8 cellular contexts compared by ENCODE assay signal in the genomic region with DNA sequence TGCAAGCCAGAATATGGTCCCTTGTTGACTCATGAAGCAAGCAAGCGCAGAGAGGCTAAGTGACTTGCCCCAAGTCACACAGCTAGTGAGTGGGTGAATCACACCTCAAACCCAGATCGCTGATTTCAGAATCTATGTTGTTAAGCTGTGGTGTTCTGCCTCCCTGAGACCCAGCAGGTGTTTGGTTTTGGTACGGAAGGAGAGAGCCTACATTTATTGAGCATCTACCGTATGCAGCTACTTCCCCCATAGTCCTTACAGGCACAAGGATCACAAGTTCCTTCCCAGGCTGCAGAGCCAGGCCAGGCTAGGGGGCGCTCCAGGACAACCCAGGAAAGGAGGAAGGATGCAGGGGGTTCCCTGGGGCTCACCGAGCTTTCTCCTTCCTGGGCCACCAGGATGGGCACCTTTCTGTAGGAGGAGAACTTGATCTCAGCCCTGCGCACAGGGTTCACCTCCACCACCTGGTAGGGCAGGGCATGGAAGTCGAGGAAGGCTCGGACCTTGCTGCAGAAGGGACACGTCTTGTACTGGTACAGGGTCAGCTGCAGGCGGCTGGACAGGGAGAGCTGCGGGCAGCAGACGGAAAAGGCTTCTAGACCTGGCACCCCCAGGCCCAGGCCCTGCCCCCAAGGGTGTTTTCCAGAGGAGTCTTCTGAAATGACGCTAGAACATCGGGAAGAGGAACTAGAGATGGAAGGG. TPM values are rescaled to one million over a fixed set of nuclear protein-coding genes. Genes with fewer than 3 reads are reported as not detected.
DNase-seq lines count a peak whose midpoint lies in the region; ATAC-seq and TF ChIP-seq lines count a peak whose summit lies in the region.

No MANE protein-coding gene starts in this region.

- peak overlapping the region; percentile 87 for H3K4me3 Mint-ChIP-seq in activated T-cell treated with anti-CD3 and anti-CD28 coated beads, Interleukin-2, amount 50 U/mL, for 4 hours
- no peak overlapping the region for H3K4me3 Mint-ChIP-seq in glutamatergic neuron (ENCODE audit: unreplicated experiment)

- H3K4me1 Mint-ChIP-seq in activated T-cell treated with anti-CD3 and anti-CD28 coated beads, Interleukin-2, amount 50 U/mL, for 4 hours (ENCODE audit: low read depth) = peaks cover 33% of the 10 kb centered on the region
- peaks cover 14% of the 10 kb centered on the region for H3K4me1 Mint-ChIP-seq in glutamatergic neuron (ENCODE audit: low read depth, unreplicated experiment)

- intact Hi-C loops in posterior vena cava (cut with DNase I) = no loop called here

- H3K36me3 Mint-ChIP-seq in activated T-cell treated with anti-CD3 and anti-CD28 coated beads, Interleukin-2, amount 50 U/mL, for 4 hours (ENCODE audit: insufficient read depth) = peaks cover 6% of the 10 kb centered on the region
- H3K36me3 Mint-ChIP-seq in glutamatergic neuron (ENCODE audit: unreplicated experiment) = no peaks in the 10 kb centered on the region

- DNase-seq in NCI-H345 (lab: John Stamatoyannopoulos, UW) (peak; percentile 22), NCI-H345 treated with DMSO at 0.1 percent for 48 hours (lab: John Stamatoyannopoulos, UW; ENCODE audit: unreplicated experiment) (no peak), NCI-H2171 (lab: John Stamatoyannopoulos, UW) (peak; percentile 31), glutamatergic neuron (peak; percentile 88), posterior vena cava (ENCODE audit: low spot score) (peak; percentile 88), NCI-H2029 treated with DMSO at 0.1 percent for 48 hours (lab: John Stamatoyannopoulos, UW) (no peak)
- peak; percentile 35 for DNase-seq in activated T-cell treated with anti-CD3 and anti-CD28 coated beads, Interleukin-2, amount 50 U/mL, for 4 hours

- no peaks in the 10 kb centered on the region for H3K9me3 Mint-ChIP-seq in activated T-cell treated with anti-CD3 and anti-CD28 coated beads, Interleukin-2, amount 50 U/mL, for 4 hours
- H3K9me3 Mint-ChIP-seq in glutamatergic neuron (ENCODE audit: unreplicated experiment) = peaks cover 11% of the 10 kb centered on the region

- no peaks in the 10 kb centered on the region for H3K27me3 Mint-ChIP-seq in activated T-cell treated with anti-CD3 and anti-CD28 coated beads, Interleukin-2, amount 50 U/mL, for 4 hours (ENCODE audit: low read depth)
- peaks cover 5% of the 10 kb centered on the region for H3K27me3 Mint-ChIP-seq in glutamatergic neuron (ENCODE audit: unreplicated experiment)

- ATAC-seq in activated T-cell treated with anti-CD3 and anti-CD28 coated beads, Interleukin-2, amount 50 U/mL, for 4 hours = no peak
- no peak for ATAC-seq in HG03457 (IDR thresholded peaks at IDR 0.05; ENCODE audit: unreplicated experiment)

- H3K27ac Mint-ChIP-seq in glutamatergic neuron (ENCODE audit: unreplicated experiment) = no peak overlapping the region

- TF ChIP-seq CTCF in glutamatergic neuron (IDR thresholded peaks at IDR 0.05; ENCODE audit: partially characterized antibody, unreplicated experiment) = no peak

RNA-seq across cellular contexts. Expression of a gene that starts 2.5 kb away (rescaled TPM):
- total RNA-seq in activated T-cell treated with anti-CD3 and anti-CD28 coated beads, Interleukin-2, amount 50 U/mL, for 4 hours = 100 to 1,000 TPM; 123 to 132 (median 123) TPM
- total RNA-seq in glutamatergic neuron (ENCODE audit: unreplicated experiment) (85.1 TPM), posterior vena cava (10 to 100 TPM; 38.6 to 38.9 TPM)

RNA-seq across cellular contexts. Expression of a gene that starts 24.2 kb away (rescaled TPM):
- total RNA-seq in activated T-cell treated with anti-CD3 and anti-CD28 coated beads, Interleukin-2, amount 50 U/mL, for 4 hours = not detected
- total RNA-seq in glutamatergic neuron (ENCODE audit: unreplicated experiment) (not detected), posterior vena cava (under 1 TPM; 0.67 to 0.69 TPM)

RNA-seq across cellular contexts. Expression of a gene that starts 35.0 kb away (rescaled TPM):
- total RNA-seq in activated T-cell treated with anti-CD3 and anti-CD28 coated beads, Interleukin-2, amount 50 U/mL, for 4 hours = 10 to 100 TPM; 71.0 to 72.7 (median 71.6) TPM
- 147 TPM for total RNA-seq in glutamatergic neuron (ENCODE audit: unreplicated experiment)
- 10 to 100 TPM; 41.9 to 49.1 TPM for total RNA-seq in posterior vena cava

RNA-seq across cellular contexts. Expression of a gene that starts 57.0 kb away (rescaled TPM):
- total RNA-seq in activated T-cell treated with anti-CD3 and anti-CD28 coated beads, Interleukin-2, amount 50 U/mL, for 4 hours = 10 to 100 TPM; 13.9 to 16.3 (median 15.6) TPM
- 33.0 TPM for total RNA-seq in glutamatergic neuron (ENCODE audit: unreplicated experiment)
- total RNA-seq in posterior vena cava = 10 to 100 TPM; 22.9 to 35.2 TPM

RNA-seq across cellular contexts. Expression of a gene that starts 57.9 kb away (rescaled TPM):
- total RNA-seq in activated T-cell treated with anti-CD3 and anti-CD28 coated beads, Interleukin-2, amount 50 U/mL, for 4 hours = 10 to 100 TPM in 1 of 3 donors, 1 to 10 TPM in 2; 9.5 to 11.2 (median 9.7) TPM
- total RNA-seq in glutamatergic neuron (ENCODE audit: unreplicated experiment) (6.2 TPM), posterior vena cava (1 to 10 TPM; 6.0 to 7.1 TPM)

Comparison
In these comparisons a context has a peak if more than half of its experiments do, and no peak if none do; other contexts are left out.
1. DNase-seq: peak in NCI-H345 (single experiment), NCI-H2171 (single experiment), activated T-cell treated with anti-CD3 and anti-CD28 coated beads, Interleukin-2, amount 50 U/mL, for 4 hours (single experiment), glutamatergic neuron (single experiment) and posterior vena cava (single experiment); none in NCI-H345 treated with DMSO at 0.1 percent for 48 hours (single experiment) and NCI-H2029 treated with DMSO at 0.1 percent for 48 hours (single experiment).